ENCODE assay signal across 8 cellular contexts in the genomic region with DNA sequence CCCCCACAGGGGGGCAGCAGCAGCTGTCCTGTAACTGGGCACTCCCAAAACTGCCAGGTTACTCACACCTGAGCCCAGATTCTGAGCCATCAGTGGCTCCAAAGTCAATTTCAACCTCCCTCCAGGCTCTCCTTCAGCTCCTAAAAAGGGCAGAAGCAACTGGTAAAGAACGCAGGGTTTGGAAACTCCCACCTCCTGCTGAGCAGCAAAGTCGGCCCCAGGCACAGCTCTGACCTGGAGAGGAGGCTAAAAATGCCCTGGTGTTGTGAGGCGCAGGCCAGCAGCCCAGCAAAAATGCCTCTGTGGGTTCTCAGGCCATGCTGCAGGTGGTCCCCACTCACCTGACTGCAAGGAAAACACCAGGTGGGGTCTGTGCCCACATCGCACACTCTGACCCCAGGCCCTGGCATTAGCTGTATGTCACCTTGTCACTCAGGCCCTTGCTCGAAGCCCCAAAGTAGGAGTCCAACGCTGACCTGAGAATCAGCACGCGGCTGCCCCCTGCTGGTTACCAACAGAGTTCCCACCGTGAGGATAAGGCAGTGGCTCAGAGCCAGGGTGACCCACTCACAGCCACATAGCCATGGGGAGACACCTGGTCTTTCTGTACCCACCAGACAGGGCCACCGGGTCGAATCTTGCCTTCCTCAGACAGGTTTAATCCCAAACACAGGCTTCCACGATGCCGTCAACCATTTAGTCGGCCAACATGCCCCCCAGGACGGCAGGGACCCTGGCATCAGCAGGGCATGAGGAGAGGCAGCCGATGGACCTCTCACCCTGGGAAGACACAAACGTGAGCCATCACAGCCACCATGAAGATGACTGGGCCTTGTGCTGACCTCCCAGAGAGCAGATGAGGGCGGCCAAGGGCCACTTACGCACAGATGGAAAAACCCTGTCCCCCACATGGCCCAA. TPM values are rescaled to one million over a fixed set of nuclear protein-coding genes. Genes with fewer than 3 reads are reported as not detected.
DNase-seq lines count a peak whose midpoint lies in the region; ATAC-seq and TF ChIP-seq lines count a peak whose summit lies in the region.

No MANE protein-coding gene starts in this region.

- peaks cover 13% of the 10 kb centered on the region for H3K36me3 Mint-ChIP-seq in activated CD8-positive, alpha-beta memory T cell treated with anti-CD3 and anti-CD28 coated beads, Interleukin-2, amount 10 ng/mL, durations not matched to agents 7 days and 5 days
- peaks cover 52% of the 10 kb centered on the region for H3K36me3 Mint-ChIP-seq in endodermal cell (ENCODE audit: low read depth)
- peaks cover 83% of the 10 kb centered on the region for H3K36me3 Mint-ChIP-seq in stimulated activated effector memory CD8-positive, alpha-beta T cell treated with anti-CD3 and anti-CD28 coated beads, Interleukin-12 subunit alpha, Interleukin-12 subunit beta, amount 100 ng/mL, for 72 hours

- no peak overlapping the region for H3K9ac ChIP-seq in endodermal cell (ENCODE audit: extremely low read depth, low read length, poor library complexity, severe bottlenecking)

- CTCF ChIA-PET in activated CD8-positive, alpha-beta memory T cell treated with anti-CD3 and anti-CD28 coated beads, Interleukin-2, amount 10 ng/mL, durations not matched to agents 7 days and 5 days (lab: Charles Lee): interaction anchor here (0.9 to 2.1 kb wide), 10 partner anchors 8 to 152 kb away, joined by 4 to 18 read pairs (median 5); partner anchors contain the start of gene TEF

- peak; percentile 73 for DNase-seq in NCI-H82 (lab: John Stamatoyannopoulos, UW)
- no peak for DNase-seq in NCI-H82 treated with DMSO at 0.1 percent for 48 hours (lab: John Stamatoyannopoulos, UW; ENCODE audit: unreplicated experiment)
- peak; percentile 17 for DNase-seq in NCI-H526 treated with DMSO at 0.1 percent for 48 hours (lab: John Stamatoyannopoulos, UW)
- peak; percentile 79 for DNase-seq in activated CD8-positive, alpha-beta memory T cell treated with anti-CD3 and anti-CD28 coated beads, Interleukin-2, amount 10 ng/mL, durations not matched to agents 7 days and 5 days
- peak; percentile 95 for DNase-seq in endodermal cell
- peak; percentile 67 for DNase-seq in myocyte (ENCODE audit: low read depth)
- DNase-seq in stimulated activated effector memory CD8-positive, alpha-beta T cell treated with anti-CD3 and anti-CD28 coated beads, Interleukin-12 subunit alpha, Interleukin-12 subunit beta, amount 100 ng/mL, for 72 hours (ENCODE audit: low spot score in 2 of 2): peak; percentile 67 to 88

- no peaks in the 10 kb centered on the region for H3K9me3 ChIP-seq in endodermal cell (ENCODE audit: control insufficient read depth, low read length)

- peak; percentile 88 for TF ChIP-seq CTCF in endodermal cell (conservative IDR thresholded peaks at IDR 0.05)

- peak; percentile 89 for ATAC-seq in activated CD8-positive, alpha-beta memory T cell treated with anti-CD3 and anti-CD28 coated beads, Interleukin-2, amount 10 ng/mL, durations not matched to agents 7 days and 5 days
- ATAC-seq in stimulated activated effector memory CD8-positive, alpha-beta T cell treated with anti-CD3 and anti-CD28 coated beads, Interleukin-12 subunit alpha, Interleukin-12 subunit beta, amount 100 ng/mL, for 72 hours: peak; percentile 87
- ATAC-seq in GM18519 (IDR thresholded peaks at IDR 0.05; ENCODE audit: low FRiP score, unreplicated experiment): no peak

- H3K4me1 Mint-ChIP-seq in activated CD8-positive, alpha-beta memory T cell treated with anti-CD3 and anti-CD28 coated beads, Interleukin-2, amount 10 ng/mL, durations not matched to agents 7 days and 5 days: no peaks in the 10 kb centered on the region
- no peaks in the 10 kb centered on the region for H3K4me1 Mint-ChIP-seq in endodermal cell
- peaks cover 11% of the 10 kb centered on the region for H3K4me1 Mint-ChIP-seq in stimulated activated effector memory CD8-positive, alpha-beta T cell treated with anti-CD3 and anti-CD28 coated beads, Interleukin-12 subunit alpha, Interleukin-12 subunit beta, amount 100 ng/mL, for 72 hours

- H3K4me1 ChIP-seq in endodermal cell (ENCODE audit: control insufficient read depth, insufficient read depth, low read length): peaks cover 2% of the 10 kb centered on the region

- no peaks in the 10 kb centered on the region for H3K9me3 Mint-ChIP-seq in activated CD8-positive, alpha-beta memory T cell treated with anti-CD3 and anti-CD28 coated beads, Interleukin-2, amount 10 ng/mL, durations not matched to agents 7 days and 5 days (ENCODE audit: low read depth)
- no peaks in the 10 kb centered on the region for H3K9me3 Mint-ChIP-seq in endodermal cell
- H3K9me3 Mint-ChIP-seq in stimulated activated effector memory CD8-positive, alpha-beta T cell treated with anti-CD3 and anti-CD28 coated beads, Interleukin-12 subunit alpha, Interleukin-12 subunit beta, amount 100 ng/mL, for 72 hours: no peaks in the 10 kb centered on the region

- no peak overlapping the region for H3K4me3 Mint-ChIP-seq in activated CD8-positive, alpha-beta memory T cell treated with anti-CD3 and anti-CD28 coated beads, Interleukin-2, amount 10 ng/mL, durations not matched to agents 7 days and 5 days
- no peak overlapping the region for H3K4me3 Mint-ChIP-seq in endodermal cell
- no peak overlapping the region for H3K4me3 Mint-ChIP-seq in stimulated activated effector memory CD8-positive, alpha-beta T cell treated with anti-CD3 and anti-CD28 coated beads, Interleukin-12 subunit alpha, Interleukin-12 subunit beta, amount 100 ng/mL, for 72 hours

- H3K4me3 ChIP-seq in endodermal cell (ENCODE audit: low read length): no peak overlapping the region

- no peaks in the 10 kb centered on the region for H3K27me3 ChIP-seq in endodermal cell (ENCODE audit: control insufficient read depth, insufficient read depth, low read length, poor library complexity, severe bottlenecking)

- H3K27ac Mint-ChIP-seq in activated CD8-positive, alpha-beta memory T cell treated with anti-CD3 and anti-CD28 coated beads, Interleukin-2, amount 10 ng/mL, durations not matched to agents 7 days and 5 days: peak overlapping the region; percentile 24
- peak overlapping the region; percentile 66 for H3K27ac Mint-ChIP-seq in endodermal cell
- peak overlapping the region; percentile 58 for H3K27ac Mint-ChIP-seq in stimulated activated effector memory CD8-positive, alpha-beta T cell treated with anti-CD3 and anti-CD28 coated beads, Interleukin-12 subunit alpha, Interleukin-12 subunit beta, amount 100 ng/mL, for 72 hours

- H3K36me3 ChIP-seq in endodermal cell (ENCODE audit: control insufficient read depth, insufficient read depth, low read length): peaks cover 43% of the 10 kb centered on the region

- no peaks in the 10 kb centered on the region for H3K27me3 Mint-ChIP-seq in activated CD8-positive, alpha-beta memory T cell treated with anti-CD3 and anti-CD28 coated beads, Interleukin-2, amount 10 ng/mL, durations not matched to agents 7 days and 5 days
- H3K27me3 Mint-ChIP-seq in endodermal cell (ENCODE audit: insufficient read depth): no peaks in the 10 kb centered on the region

- 68 to 75% methylated on average over 14 to 19 of the region's 19 CpGs for WGBS in endodermal cell (ENCODE audit: insufficient coverage in 1 of 2, insufficient read length in 1 of 2), 2 experiments

- no peak overlapping the region for H3K27ac ChIP-seq in endodermal cell (ENCODE audit: low read depth, low read length)

RNA-seq across cellular contexts. Expression of gene POLR3H, which starts 11.1 kb away (rescaled TPM):
- total RNA-seq in activated CD8-positive, alpha-beta memory T cell treated with anti-CD3 and anti-CD28 coated beads, Interleukin-2, amount 10 ng/mL, durations not matched to agents 7 days and 5 days: 10 to 100 TPM; 32.4 to 43.7 TPM
- total RNA-seq in endodermal cell (10 to 100 TPM; 30.1 to 32.6 TPM), myocyte (22.0 and 23.8 TPM in 2 replicates)
- 19.1 TPM for polyA plus RNA-seq in endodermal cell (2013, experiment 1 of 2)
- 20.1 TPM for polyA plus RNA-seq in endodermal cell (2013, experiment 2 of 2)
- 50.0 TPM for polyA plus RNA-seq in myocyte (2012)

RNA-seq across cellular contexts. Expression of gene CSDC2, which starts 27.6 kb away (rescaled TPM):
- total RNA-seq in activated CD8-positive, alpha-beta memory T cell treated with anti-CD3 and anti-CD28 coated beads, Interleukin-2, amount 10 ng/mL, durations not matched to agents 7 days and 5 days: not detected
- total RNA-seq in endodermal cell: under 1 TPM; 0.27 to 0.90 TPM
- polyA plus RNA-seq in endodermal cell (2013, experiment 1 of 2): 4.9 TPM
- 4.2 TPM for polyA plus RNA-seq in endodermal cell (2013, experiment 2 of 2)
- total RNA-seq in myocyte: 24.6 and 31.7 TPM in 2 replicates
- 18.9 TPM for polyA plus RNA-seq in myocyte (2012)

RNA-seq across cellular contexts. Expression of gene PMM1, which starts 56.5 kb away (rescaled TPM):
- 10 to 100 TPM; 40.4 to 50.0 TPM for total RNA-seq in activated CD8-positive, alpha-beta memory T cell treated with anti-CD3 and anti-CD28 coated beads, Interleukin-2, amount 10 ng/mL, durations not matched to agents 7 days and 5 days
- total RNA-seq in endodermal cell (10 to 100 TPM; 19.0 to 32.3 TPM), myocyte (14.5 and 22.9 TPM in 2 replicates)
- polyA plus RNA-seq in endodermal cell (2013, experiment 1 of 2): 25.3 TPM
- 26.0 TPM for polyA plus RNA-seq in endodermal cell (2013, experiment 2 of 2)
- polyA plus RNA-seq in myocyte (2012): 72.9 TPM

Comparison
In these comparisons a context has a peak if more than half of its experiments do, and no peak if none do; other contexts are left out.
1. RNA of gene CSDC2, which starts 27.6 kb away (total RNA-seq): 24.6 to 31.7 TPM in myocyte; 0.27 to 0.90 TPM in endodermal cell and not detected in activated CD8-positive, alpha-beta memory T cell treated with anti-CD3 and anti-CD28 coated beads, Interleukin-2, amount 10 ng/mL, durations not matched to agents 7 days and 5 days; every median in the first group is over 10 times any median in the second.
2. Peak in every context shown above with its lines, with median percentiles within 50 percentile points of each other: H3K27ac Mint-ChIP-seq.